In genomic region chr3:188217011-188217463, GRCh38 we compare ENCODE assay signal across 12 cellular contexts.
DNase-seq lines count a peak whose midpoint lies in the region; ATAC-seq and TF ChIP-seq lines count a peak whose summit lies in the region.
"Had no signal": no experiment of that assay in that cellular context is flagged by ENCODE, and none has a peak within 500 bp of the region (broad histone marks: within the 10 kb centered on the region; RNA-seq: fewer than 3 reads in every experiment).

No MANE protein-coding gene starts in this region.

- TF ChIP-seq RAD21 in IMR-90 (IDR thresholded peaks at IDR 0.05; ENCODE audit: low read length), result no peak

- H3K9ac ChIP-seq in IMR-90 (ENCODE audit: low read depth, low read length) (no peak overlapping the region), neural progenitor cell (no peak overlapping the region)

- TF ChIP-seq CTCF in IMR-90 (conservative IDR thresholded peaks at IDR 0.05; ENCODE audit: low read depth, low read length) (no peak), esophagus muscularis mucosa (IDR thresholded peaks at IDR 0.05) (no peak), neural progenitor cell (IDR thresholded peaks at IDR 0.05) (no peak), omental fat pad (IDR thresholded peaks at IDR 0.05) (no peak)

- H3K36me3 Mint-ChIP-seq in CD8-positive, alpha-beta memory T cell, result peaks cover 5 to 17% (median 14%) of the 10 kb centered on the region in 3 donors
- H3K36me3 Mint-ChIP-seq in stimulated activated memory B cell treated with anti-CD40 and anti-IgM and Interleukin-4, amounts not matched to agents 10 μg/mL and 1 μg/mL and 100 μg/mL, for 72 hours, result peaks cover 10% of the 10 kb centered on the region
- peaks cover 19% of the 10 kb centered on the region for H3K36me3 Mint-ChIP-seq in neural progenitor cell

- H2AK9ac ChIP-seq in IMR-90 (replicated peaks; ENCODE audit: low read depth, low read length, poor library complexity), result no peak overlapping the region

- H3K36me3 ChIP-seq in CD8-positive, alpha-beta memory T cell (ENCODE audit: insufficient read depth, low read length), result no peaks in the 10 kb centered on the region
- peaks cover 25% of the 10 kb centered on the region for H3K36me3 ChIP-seq in IMR-90 (ENCODE audit: control insufficient read depth, insufficient read depth, low read length)
- peaks cover 0 to 19% (median 8%) of the 10 kb centered on the region in 4 donors for H3K36me3 ChIP-seq in esophagus muscularis mucosa
- H3K36me3 ChIP-seq in neural progenitor cell, result no peaks in the 10 kb centered on the region

- no peak overlapping the region for H3K56ac ChIP-seq in IMR-90 (ENCODE audit: extremely low read depth, insufficient read depth, low read length)

- WGBS in IMR-90 (ENCODE audit: extremely low coverage in 2 of 2, insufficient read length in 1 of 2), 2 experiments, result 100% methylated on average over 1 of the region's 4 CpGs; no CpG with 5 or more reads in 1 of the 2 experiments
- WGBS in esophagus muscularis mucosa, result 62% methylated on average over 4 of the region's 4 CpGs

- no peak overlapping the region for H3K4me3 ChIP-seq in CD8-positive, alpha-beta memory T cell (ENCODE audit: low read length)
- H3K4me3 ChIP-seq in IMR-90 (ENCODE audit: insufficient read depth, low read depth, low read length), result no peak overlapping the region
- H3K4me3 ChIP-seq in esophagus muscularis mucosa, result peak overlapping the region; percentile 50 to 67 (median 56)
- H3K4me3 ChIP-seq in neural progenitor cell, result no peak overlapping the region
- H3K4me3 ChIP-seq: body of pancreas, skin epidermis had no signal

- peaks cover 35% of the 10 kb centered on the region for H3K9me1 ChIP-seq in IMR-90 (ENCODE audit: insufficient read depth, low read length)

- intact Hi-C loops in IMR-90 (cut with micrococcal nuclease), result no loop called here
- intact Hi-C loops in esophagus muscularis mucosa (cut with DNase I), result loop anchor here (10.0 kb wide), 1 partner anchor 162 kb away; no protein-coding TSS in a partner anchor

- H2BK5ac ChIP-seq in IMR-90 (ENCODE audit: low read depth, low read length, poor library complexity, severe bottlenecking), result no peak overlapping the region

- H4K20me1 ChIP-seq in IMR-90 (ENCODE audit: insufficient read depth, low read length) (peaks cover 46% of the 10 kb centered on the region), neural progenitor cell (ENCODE audit: low read depth) (peaks cover 4% of the 10 kb centered on the region)

- BruUV-seq in IMR-90 (replicated peaks; lab: Mats Ljungman, UMichigan), result no TSS peak

- no peak overlapping the region for H2BK120ac ChIP-seq in IMR-90 (ENCODE audit: low read depth, low read length)

- no peak for TF ChIP-seq EP300 in esophagus muscularis mucosa (IDR thresholded peaks at IDR 0.05)

- no peak overlapping the region for H3K14ac ChIP-seq in IMR-90 (replicated peaks; ENCODE audit: low read depth, low read length)

- H2AFZ ChIP-seq in IMR-90 (replicated peaks; ENCODE audit: low read length, poor library complexity) (no peak overlapping the region), neural progenitor cell (replicated peaks) (no peak overlapping the region)

- H4K91ac ChIP-seq in IMR-90 (ENCODE audit: insufficient read depth, low read depth, low read length), result no peak overlapping the region

- no peaks in the 10 kb centered on the region for H3F3A ChIP-seq in neural progenitor cell (ENCODE audit: low read depth)

- POLR2A ChIA-PET in CD8-positive, alpha-beta memory T cell (lab: Charles Lee), result no interaction called here
- POLR2A ChIA-PET in IMR-90 (lab: Charles Lee; ENCODE audit: unreplicated experiment), result no interaction called here

- no peak for DNase-seq in CD8-positive, alpha-beta memory T cell
- DNase-seq in IMR-90 (no peak), esophagus muscularis mucosa (ENCODE audit: extremely low spot score) (no peak), 8988T (no peak), neural progenitor cell (ENCODE audit: low spot score) (no peak), omental fat pad (ENCODE audit: low spot score) (no peak)
- DNase-seq: body of pancreas, COR-L47, KBM-7, midbrain had no signal

- H3K23ac ChIP-seq in IMR-90 (ENCODE audit: low read depth, low read length), result peak overlapping the region; percentile 46

- H3K4ac ChIP-seq in IMR-90 (ENCODE audit: low read depth, low read length), result no peak overlapping the region

- no peaks in the 10 kb centered on the region for H3K9me3 ChIP-seq in CD8-positive, alpha-beta memory T cell (ENCODE audit: low read length)
- H3K9me3 ChIP-seq in IMR-90 (ENCODE audit: control insufficient read depth, insufficient read depth, low read length), result no peaks in the 10 kb centered on the region
- H3K9me3 ChIP-seq in esophagus muscularis mucosa, result no peaks in the 10 kb centered on the region
- no peaks in the 10 kb centered on the region for H3K9me3 ChIP-seq in neural progenitor cell (ENCODE audit: low read depth)
- H3K9me3 ChIP-seq: body of pancreas had no signal

- dilution Hi-C loops in IMR-90 (cut with HindIII; ENCODE audit: low sequenced_read_pairs, unreplicated experiment), result no loop called here

- ATAC-seq in IMR-90 (ENCODE audit: low read depth), result no peak
- no peak for ATAC-seq in stimulated activated memory B cell treated with anti-CD40 and anti-IgM and Interleukin-4, amounts not matched to agents 10 μg/mL and 1 μg/mL and 100 μg/mL, for 72 hours
- ATAC-seq in omental fat pad (ENCODE audit: low FRiP score), result no peak
- ATAC-seq: body of pancreas had no signal

- H3K18ac ChIP-seq in IMR-90 (ENCODE audit: low read depth, low read length), result no peak overlapping the region

- in situ Hi-C loops in IMR-90 (cut with MboI; ENCODE audit: low sequenced_read_pairs), result no loop called here

- peaks cover 17% of the 10 kb centered on the region for H3K79me2 ChIP-seq in neural progenitor cell (ENCODE audit: low read depth)

- H4K8ac ChIP-seq in IMR-90 (ENCODE audit: low read depth in 2 of 2, low read length in 2 of 2), result no peak overlapping the region

- peaks cover 24 to 81% of the 10 kb centered on the region in 2 experiments for H3K79me1 ChIP-seq in IMR-90 (ENCODE audit: low read depth in 1 of 2, low read length in 2 of 2)

- H3K4me1 Mint-ChIP-seq in CD8-positive, alpha-beta memory T cell, result peaks cover 19 to 25% (median 20%) of the 10 kb centered on the region in 3 donors
- peaks cover 37% of the 10 kb centered on the region for H3K4me1 Mint-ChIP-seq in stimulated activated memory B cell treated with anti-CD40 and anti-IgM and Interleukin-4, amounts not matched to agents 10 μg/mL and 1 μg/mL and 100 μg/mL, for 72 hours
- peaks cover 20% of the 10 kb centered on the region for H3K4me1 Mint-ChIP-seq in neural progenitor cell

- no peak overlapping the region for H2AK5ac ChIP-seq in IMR-90 (ENCODE audit: low read depth, low read length)

- H4K5ac ChIP-seq in IMR-90 (ENCODE audit: low read depth, low read length), result no peak overlapping the region

- H3K27me3 ChIP-seq in CD8-positive, alpha-beta memory T cell (ENCODE audit: insufficient read depth, low read length, poor library complexity, severe bottlenecking), result no peaks in the 10 kb centered on the region
- H3K27me3 ChIP-seq in IMR-90 (ENCODE audit: control insufficient read depth, insufficient read depth, low read length) (no peaks in the 10 kb centered on the region), esophagus muscularis mucosa (no peaks in the 10 kb centered on the region), neural progenitor cell (no peaks in the 10 kb centered on the region)
- H3K27me3 ChIP-seq: body of pancreas had no signal

- H3K27me3 Mint-ChIP-seq in CD8-positive, alpha-beta memory T cell, result no peaks in the 10 kb centered on the region
- H3K27me3 Mint-ChIP-seq in stimulated activated memory B cell treated with anti-CD40 and anti-IgM and Interleukin-4, amounts not matched to agents 10 μg/mL and 1 μg/mL and 100 μg/mL, for 72 hours, result no peaks in the 10 kb centered on the region
- H3K27me3 Mint-ChIP-seq in neural progenitor cell (ENCODE audit: insufficient read depth, low read depth), result peaks cover 8% of the 10 kb centered on the region

- H2BK15ac ChIP-seq in IMR-90 (ENCODE audit: low read depth, low read length), result no peak overlapping the region

- TF ChIP-seq POLR2A in IMR-90 (IDR thresholded peaks at IDR 0.05; ENCODE audit: low read depth, low read length) (no peak), esophagus muscularis mucosa (IDR thresholded peaks at IDR 0.05; ENCODE audit: low read depth) (no peak)

- peak overlapping the region in 5 of 8 donors; percentile 5 to 52 (median 35) for H3K27ac Mint-ChIP-seq in CD8-positive, alpha-beta memory T cell
- H3K27ac Mint-ChIP-seq in stimulated activated memory B cell treated with anti-CD40 and anti-IgM and Interleukin-4, amounts not matched to agents 10 μg/mL and 1 μg/mL and 100 μg/mL, for 72 hours, result peak overlapping the region; percentile 9
- no peak overlapping the region for H3K27ac Mint-ChIP-seq in neural progenitor cell

- no peak overlapping the region for H2BK20ac ChIP-seq in IMR-90 (ENCODE audit: low read depth, low read length)

- CTCF ChIA-PET in CD8-positive, alpha-beta memory T cell (lab: Charles Lee), result no interaction called here
- CTCF ChIA-PET in IMR-90 (lab: Yijun Ruan, JAX), result interaction anchor here (0.6 to 1.0 kb wide), 2 partner anchors 48 to 80 kb away, joined by 3 read pairs; no protein-coding TSS in a partner anchor

- no peaks in the 10 kb centered on the region for H3K4me1 ChIP-seq in CD8-positive, alpha-beta memory T cell (ENCODE audit: insufficient read depth, low read length)
- H3K4me1 ChIP-seq in IMR-90 (ENCODE audit: control insufficient read depth, insufficient read depth, low read length) (peaks cover 36% of the 10 kb centered on the region), esophagus muscularis mucosa (peaks cover 52 to 67% (median 59%) of the 10 kb centered on the region in 4 donors), neural progenitor cell (peaks cover 10% of the 10 kb centered on the region)

- H3K4me3 Mint-ChIP-seq in CD8-positive, alpha-beta memory T cell, result no peak overlapping the region
- no peak overlapping the region for H3K4me3 Mint-ChIP-seq in stimulated activated memory B cell treated with anti-CD40 and anti-IgM and Interleukin-4, amounts not matched to agents 10 μg/mL and 1 μg/mL and 100 μg/mL, for 72 hours
- H3K4me3 Mint-ChIP-seq in neural progenitor cell, result no peak overlapping the region

- no peak overlapping the region for H3K27ac ChIP-seq in CD8-positive, alpha-beta memory T cell (ENCODE audit: low read depth, low read length)
- H3K27ac ChIP-seq in IMR-90 (ENCODE audit: insufficient read depth, low read length), result no peak overlapping the region
- peak overlapping the region; percentile 90 to 98 (median 94) for H3K27ac ChIP-seq in esophagus muscularis mucosa (replicated peaks in 1 of 4)
- H3K27ac ChIP-seq in neural progenitor cell, result no peak overlapping the region
- H3K27ac ChIP-seq: body of pancreas had no signal

- no peaks in the 10 kb centered on the region for H3K9me3 Mint-ChIP-seq in CD8-positive, alpha-beta memory T cell
- H3K9me3 Mint-ChIP-seq in stimulated activated memory B cell treated with anti-CD40 and anti-IgM and Interleukin-4, amounts not matched to agents 10 μg/mL and 1 μg/mL and 100 μg/mL, for 72 hours, result no peaks in the 10 kb centered on the region
- H3K9me3 Mint-ChIP-seq in neural progenitor cell, result no peaks in the 10 kb centered on the region

- H3K4me2 ChIP-seq in IMR-90 (ENCODE audit: low read depth, low read length), result no peak overlapping the region
- H3K4me2 ChIP-seq in neural progenitor cell, result no peak overlapping the region

TF ChIP-seq in IMR-90, 13 proteins besides CTCF, POLR2A, EP300 and RAD21 (continues in another document):
- TF ChIP-seq MXI1 (IDR thresholded peaks at IDR 0.05; ENCODE audit: borderline replicate concordance, low read depth, low read length) (no peak), FOS (IDR thresholded peaks at IDR 0.05; ENCODE audit: low read depth, low read length) (no peak)

Comparison
In these comparisons a context has a peak if more than half of its experiments do, and no peak if none do; other contexts are left out.
1. H3K27ac ChIP-seq: peak in esophagus muscularis mucosa (4 of 4); none in CD8-positive, alpha-beta memory T cell (single experiment), IMR-90 (single experiment) and neural progenitor cell (single experiment).
2. H3K4me3 ChIP-seq: peak in esophagus muscularis mucosa (4 of 4); none in CD8-positive, alpha-beta memory T cell (single experiment), IMR-90 (single experiment) and neural progenitor cell (single experiment).